In genomic region chr5:33890633-33891032, GRCh38 we compare ENCODE assay signal across 9 cellular contexts. TPM values are rescaled to one million over a fixed set of nuclear protein-coding genes. Genes with fewer than 3 reads are reported as not detected.
DNase-seq lines count a peak whose midpoint lies in the region; ATAC-seq and TF ChIP-seq lines count a peak whose summit lies in the region.
"Had no signal": no experiment of that assay in that cellular context is flagged by ENCODE, and none has a peak within 500 bp of the region (broad histone marks: within the 10 kb centered on the region; RNA-seq: fewer than 3 reads in every experiment).

No MANE protein-coding gene starts in this region.

- no peak overlapping the region for H3K27ac Mint-ChIP-seq in effector memory CD8-positive, alpha-beta T cell
- no peak overlapping the region for H3K27ac Mint-ChIP-seq in activated T-helper 1 cell treated with anti-CD3 and anti-CD28 coated beads, Interleukin-12 subunit alpha, Interleukin-12 subunit beta, Interleukin-2, Interleukin-4 antibody, amounts not matched to agents 30 ng/mL and 10 ng/mL and 1 ng/mL, durations not matched to agents 14 hours and 24 hours and 36 hours

- ATAC-seq in GM18868 (IDR thresholded peaks at IDR 0.05; ENCODE audit: unreplicated experiment) (peak; percentile 88), sciatic nerve (peak; percentile 61), HG03175 (IDR thresholded peaks at IDR 0.05; ENCODE audit: unreplicated experiment) (no peak)
- no peak for ATAC-seq in effector memory CD8-positive, alpha-beta T cell (replicated peaks)

- H3K9me3 Mint-ChIP-seq in effector memory CD8-positive, alpha-beta T cell = no peaks in the 10 kb centered on the region
- H3K9me3 Mint-ChIP-seq in activated T-helper 1 cell treated with anti-CD3 and anti-CD28 coated beads, Interleukin-12 subunit alpha, Interleukin-12 subunit beta, Interleukin-2, Interleukin-4 antibody, amounts not matched to agents 30 ng/mL and 10 ng/mL and 1 ng/mL, durations not matched to agents 14 hours and 24 hours and 36 hours = no peaks in the 10 kb centered on the region

- intact Hi-C loops in sciatic nerve (cut with DNase I) = no loop called here
- intact Hi-C loops in activated T-helper 1 cell treated with anti-CD3 and anti-CD28 coated beads, Interleukin-12 subunit alpha, Interleukin-12 subunit beta, Interleukin-2, Interleukin-4 antibody, amounts not matched to agents 30 ng/mL and 10 ng/mL and 1 ng/mL, durations not matched to agents 14 hours and 24 hours and 36 hours (cut with micrococcal nuclease) = no loop called here

- H3K4me3 Mint-ChIP-seq in effector memory CD8-positive, alpha-beta T cell = no peak overlapping the region
- no peak overlapping the region for H3K4me3 Mint-ChIP-seq in activated T-helper 1 cell treated with anti-CD3 and anti-CD28 coated beads, Interleukin-12 subunit alpha, Interleukin-12 subunit beta, Interleukin-2, Interleukin-4 antibody, amounts not matched to agents 30 ng/mL and 10 ng/mL and 1 ng/mL, durations not matched to agents 14 hours and 24 hours and 36 hours

- DNase-seq in LHCN-M2 (ENCODE audit: low read depth) (peak; percentile 43), fibroblast of the aortic adventitia (ENCODE audit: low read depth) (peak; percentile 41), sciatic nerve (ENCODE audit: low spot score) (no peak), CD1c-positive myeloid dendritic cell (ENCODE audit: extremely low spot score) (no peak)
- no peak for DNase-seq in effector memory CD8-positive, alpha-beta T cell
- DNase-seq in activated T-helper 1 cell treated with anti-CD3 and anti-CD28 coated beads, Interleukin-12 subunit alpha, Interleukin-12 subunit beta, Interleukin-2, Interleukin-4 antibody, amounts not matched to agents 30 ng/mL and 10 ng/mL and 1 ng/mL, durations not matched to agents 14 hours and 24 hours and 36 hours (ENCODE audit: low spot score) = no peak
- DNase-seq: cortex of kidney had no signal

- H3K36me3 Mint-ChIP-seq in effector memory CD8-positive, alpha-beta T cell (ENCODE audit: insufficient read depth) = no peaks in the 10 kb centered on the region
- no peaks in the 10 kb centered on the region for H3K36me3 Mint-ChIP-seq in activated T-helper 1 cell treated with anti-CD3 and anti-CD28 coated beads, Interleukin-12 subunit alpha, Interleukin-12 subunit beta, Interleukin-2, Interleukin-4 antibody, amounts not matched to agents 30 ng/mL and 10 ng/mL and 1 ng/mL, durations not matched to agents 14 hours and 24 hours and 36 hours (ENCODE audit: low read depth)

- H3K4me3 ChIP-seq in fibroblast of the aortic adventitia (ENCODE audit: low read depth, low read length) = peak overlapping the region; percentile 78

- peak; percentile 62 for TF ChIP-seq CTCF in fibroblast of the aortic adventitia (IDR thresholded peaks at IDR 0.05; ENCODE audit: insufficient read depth, low read length)

- H3K27me3 Mint-ChIP-seq in effector memory CD8-positive, alpha-beta T cell = peaks cover 41 to 65% of the 10 kb centered on the region in 2 donors
- H3K27me3 Mint-ChIP-seq in activated T-helper 1 cell treated with anti-CD3 and anti-CD28 coated beads, Interleukin-12 subunit alpha, Interleukin-12 subunit beta, Interleukin-2, Interleukin-4 antibody, amounts not matched to agents 30 ng/mL and 10 ng/mL and 1 ng/mL, durations not matched to agents 14 hours and 24 hours and 36 hours (ENCODE audit: insufficient read depth) = peaks cover 43% of the 10 kb centered on the region

- H3K4me1 Mint-ChIP-seq in effector memory CD8-positive, alpha-beta T cell (ENCODE audit: low read depth in 2 of 2) = peaks cover 0 to 5% of the 10 kb centered on the region in 2 donors
- peaks cover 5% of the 10 kb centered on the region for H3K4me1 Mint-ChIP-seq in activated T-helper 1 cell treated with anti-CD3 and anti-CD28 coated beads, Interleukin-12 subunit alpha, Interleukin-12 subunit beta, Interleukin-2, Interleukin-4 antibody, amounts not matched to agents 30 ng/mL and 10 ng/mL and 1 ng/mL, durations not matched to agents 14 hours and 24 hours and 36 hours (ENCODE audit: low read depth)

RNA-seq across cellular contexts. Expression of gene ADAMTS12, which starts 1.2 kb away (rescaled TPM):
- total RNA-seq in LHCN-M2 (2014; rRNA removed) (8.2 and 11.6 TPM in 2 replicates), fibroblast of the aortic adventitia (ENCODE audit: low replicate concordance) (13.0 and 21.8 TPM in 2 replicates), sciatic nerve (6.9 TPM)
- 47.3 TPM for polyA plus RNA-seq in LHCN-M2 (2012)
- total RNA-seq in activated T-helper 1 cell treated with anti-CD3 and anti-CD28 coated beads, Interleukin-12 subunit alpha, Interleukin-12 subunit beta, Interleukin-2, Interleukin-4 antibody, amounts not matched to agents 30 ng/mL and 10 ng/mL and 1 ng/mL, durations not matched to agents 14 hours and 24 hours and 36 hours = not detected in 2 replicates

RNA-seq across cellular contexts. Expression of gene RXFP3, which starts 45.6 kb away (rescaled TPM):
- not detected in 2 replicates for total RNA-seq in LHCN-M2 (2014; rRNA removed)
- not detected for polyA plus RNA-seq in LHCN-M2 (2012)
- not detected in 2 replicates for total RNA-seq in fibroblast of the aortic adventitia (ENCODE audit: low replicate concordance)
- total RNA-seq in sciatic nerve = not detected
- total RNA-seq in activated T-helper 1 cell treated with anti-CD3 and anti-CD28 coated beads, Interleukin-12 subunit alpha, Interleukin-12 subunit beta, Interleukin-2, Interleukin-4 antibody, amounts not matched to agents 30 ng/mL and 10 ng/mL and 1 ng/mL, durations not matched to agents 14 hours and 24 hours and 36 hours = not detected in 2 replicates

Comparison
In these comparisons a context has a peak if more than half of its experiments do, and no peak if none do; other contexts are left out.
1. ATAC-seq: peak in GM18868 (single experiment) and sciatic nerve (single experiment); none in HG03175 (single experiment) and effector memory CD8-positive, alpha-beta T cell (single experiment).
2. DNase-seq: peak in LHCN-M2 (single experiment) and fibroblast of the aortic adventitia (single experiment); none in sciatic nerve (single experiment), CD1c-positive myeloid dendritic cell (single experiment), effector memory CD8-positive, alpha-beta T cell (0 of 3) and activated T-helper 1 cell treated with anti-CD3 and anti-CD28 coated beads, Interleukin-12 subunit alpha, Interleukin-12 subunit beta, Interleukin-2, Interleukin-4 antibody, amounts not matched to agents 30 ng/mL and 10 ng/mL and 1 ng/mL, durations not matched to agents 14 hours and 24 hours and 36 hours (single experiment).